8 cellular contexts compared by ENCODE assay signal in genomic region chr7:141073173-141073640, GRCh38. TPM values are rescaled to one million over a fixed set of nuclear protein-coding genes. Genes with fewer than 3 reads are reported as not detected.
A peak's percentile ranks its signal among the peaks of the same experiment; 100 is the strongest.
DNase-seq lines count a peak whose midpoint lies in the region; ATAC-seq and TF ChIP-seq lines count a peak whose summit lies in the region.

No MANE protein-coding gene starts in this region.

- no peak overlapping the region for H3K9ac ChIP-seq in GM23248
- no peak overlapping the region for H3K9ac ChIP-seq in mucosa of rectum (ENCODE audit: low read depth in 1 of 2, low read length in 2 of 2)

- in situ Hi-C loops in GM23248 (cut with MboI), result no loop called here

- no peaks in the 10 kb centered on the region for H3F3A ChIP-seq in GM23248 (ENCODE audit: insufficient read depth)

- TF ChIP-seq CTCF in WERI-Rb-1 (IDR thresholded peaks at IDR 0.05; ENCODE audit: low read depth, low read length) (no peak), epithelial cell of proximal tubule (conservative IDR thresholded peaks at IDR 0.05; ENCODE audit: low read depth, low read length) (no peak)

- H2AFZ ChIP-seq in GM23248, result peak overlapping the region; percentile 60; the same call in 1 of the 2 replicates

- H4K20me1 ChIP-seq in GM23248 (ENCODE audit: insufficient read depth), result no peaks in the 10 kb centered on the region

- peak overlapping the region; percentile 69 for H3K4me3 ChIP-seq in GM23248
- H3K4me3 ChIP-seq in WERI-Rb-1 (ENCODE audit: low read depth, low read length), result peak overlapping the region; percentile 73
- H3K4me3 ChIP-seq in epithelial cell of proximal tubule (ENCODE audit: low read depth, low read length), result peak overlapping the region; percentile 87
- H3K4me3 ChIP-seq in mucosa of rectum (ENCODE audit: low read length in 2 of 2), result peak overlapping the region; percentile 39 to 41
- H3K4me3 ChIP-seq in urinary bladder (ENCODE audit: low read depth, low read length), result peak overlapping the region; percentile 50

- H3K9me3 ChIP-seq in GM23248 (ENCODE audit: low read depth) (no peaks in the 10 kb centered on the region), WERI-Rb-1 (ENCODE audit: severe bottlenecking) (no peaks in the 10 kb centered on the region), mucosa of rectum (ENCODE audit: control insufficient read depth in 2 of 2, low read length in 2 of 2) (no peaks in the 10 kb centered on the region)

- H3K27me3 ChIP-seq in GM23248 (replicated peaks; ENCODE audit: insufficient read depth) (peaks cover 40% of the 10 kb centered on the region), WERI-Rb-1 (ENCODE audit: insufficient read depth, low read depth, severe bottlenecking) (peaks cover 5% of the 10 kb centered on the region), mucosa of rectum (ENCODE audit: control insufficient read depth in 2 of 2, insufficient read depth in 2 of 2, low read length in 2 of 2) (peaks cover 34 to 38% of the 10 kb centered on the region in 2 donors)

- no peaks in the 10 kb centered on the region for H3K9me2 ChIP-seq in GM23248 (ENCODE audit: insufficient read depth)

- H3K4me1 ChIP-seq in GM23248 (ENCODE audit: insufficient read depth) (peaks cover 8% of the 10 kb centered on the region; the same call in 1 of the 2 replicates), mucosa of rectum (ENCODE audit: control insufficient read depth in 2 of 2, insufficient read depth in 2 of 2, low read length in 2 of 2) (peaks cover 4 to 11% of the 10 kb centered on the region in 2 donors), urinary bladder (ENCODE audit: insufficient read depth) (no peaks in the 10 kb centered on the region)

- DNase-seq in AG08395 (ENCODE audit: low spot score), result peak; percentile 25
- peak; percentile 73 for DNase-seq in GM23248
- peak; percentile 22 for DNase-seq in WERI-Rb-1
- no peak for DNase-seq in epithelial cell of proximal tubule (ENCODE audit: low read depth)

- ATAC-seq in GM19035 (IDR thresholded peaks at IDR 0.05; ENCODE audit: unreplicated experiment) (no peak), GM21576 (IDR thresholded peaks at IDR 0.05; ENCODE audit: unreplicated experiment) (no peak)

- H3K36me3 ChIP-seq in GM23248 (ENCODE audit: low read depth) (no peaks in the 10 kb centered on the region), WERI-Rb-1 (no peaks in the 10 kb centered on the region), mucosa of rectum (ENCODE audit: control insufficient read depth in 2 of 2, insufficient read depth in 2 of 2, low read length in 2 of 2) (no peaks in the 10 kb centered on the region), urinary bladder (ENCODE audit: insufficient read depth) (no peaks in the 10 kb centered on the region)

- H3K27ac ChIP-seq in GM23248 (no peak overlapping the region), WERI-Rb-1 (no peak overlapping the region), mucosa of rectum (ENCODE audit: low read depth in 2 of 2, low read length in 2 of 2) (no peak overlapping the region), urinary bladder (ENCODE audit: low read depth) (no peak overlapping the region)

- WGBS in GM23248 (ENCODE audit: low coverage in 1 of 2, low lambda C conversion rate in 2 of 2, missing lambda C conversion rate in 2 of 2), 2 experiments, result 2 to 3% methylated on average over 52 to 53 of the region's 60 CpGs
- WGBS in urinary bladder, result under 1% methylated on average over 60 of the region's 60 CpGs

- H3K79me2 ChIP-seq in GM23248 (ENCODE audit: insufficient read depth), result no peaks in the 10 kb centered on the region

- H3K4me2 ChIP-seq in GM23248 (ENCODE audit: unreplicated experiment), result peak overlapping the region; percentile 65

RNA-seq across cellular contexts. Expression of gene TMEM178B, which starts 0.7 kb away (rescaled TPM):
- total RNA-seq in GM23248 (2014; rRNA removed; shearing (Covaris generic)), result 0.22 and 0.25 TPM in 2 replicates
- polyA plus RNA-seq in GM23248 (2016; fragmentation: Nextera tagmentation; extraction: Ambion mirVana), result 0.04 and 0.05 TPM in 2 replicates
- 3.1 and 8.6 TPM in 2 replicates for total RNA-seq in epithelial cell of proximal tubule
- total RNA-seq in urinary bladder, result 2.0 TPM
- 0.57 TPM for polyA plus RNA-seq in urinary bladder

RNA-seq across cellular contexts. Expression of gene MRPS33, which starts 58.5 kb away (rescaled TPM):
- total RNA-seq in GM23248 (2014; rRNA removed; shearing (Covaris generic)), result 12.0 and 24.0 TPM in 2 replicates
- polyA plus RNA-seq in GM23248 (2016; fragmentation: Nextera tagmentation; extraction: Ambion mirVana) (70.7 and 70.8 TPM in 2 replicates), urinary bladder (59.1 TPM)
- total RNA-seq in epithelial cell of proximal tubule (50.8 and 52.9 TPM in 2 replicates), urinary bladder (32.7 TPM)
